Comparison of ENCODE assay signal across 8 cellular contexts in genomic region chr3:32239638-32240550, GRCh38. TPM values are rescaled to one million over a fixed set of nuclear protein-coding genes. Genes with fewer than 3 reads are reported as not detected.
DNase-seq lines count a peak whose midpoint lies in the region; ATAC-seq and TF ChIP-seq lines count a peak whose summit lies in the region.

No MANE protein-coding gene starts in this region.

- peak overlapping the region; percentile 97 for H3K4me3 Mint-ChIP-seq in Caco-2 (ENCODE audit: unreplicated experiment)
- no peak overlapping the region for H3K4me3 Mint-ChIP-seq in HFFc6

- H3K4me3 ChIP-seq in Caco-2 (ENCODE audit: low read depth, low read length) (peak overlapping the region; percentile 87), Panc1 (ENCODE audit: low read depth in 2 of 2, low read length in 2 of 2) (peak overlapping the region; percentile 73 to 75)

- H3K36me3 Mint-ChIP-seq in Caco-2 (ENCODE audit: insufficient read depth, unreplicated experiment) (peaks cover 24% of the 10 kb centered on the region), HFFc6 (ENCODE audit: low read depth) (peaks cover 13% of the 10 kb centered on the region; the same call in 1 of the 2 replicates)

- no peaks in the 10 kb centered on the region for H3K27me3 Mint-ChIP-seq in Caco-2 (ENCODE audit: insufficient read depth, unreplicated experiment)
- peaks cover 64% of the 10 kb centered on the region for H3K27me3 Mint-ChIP-seq in HFFc6 (ENCODE audit: insufficient read depth)

- H3K9me3 ChIP-seq in Caco-2, result peaks cover 7% of the 10 kb centered on the region
- H3K9me3 ChIP-seq in Panc1 (ENCODE audit: control insufficient read depth, insufficient read depth, low read depth, low read length), result peaks cover 4% of the 10 kb centered on the region; the same call in 1 of the 2 replicates

- H3K9me3 Mint-ChIP-seq in Caco-2 (ENCODE audit: unreplicated experiment), result peaks cover 10% of the 10 kb centered on the region
- peaks cover 10% of the 10 kb centered on the region for H3K9me3 Mint-ChIP-seq in HFFc6

- no peaks in the 10 kb centered on the region for H3K36me3 ChIP-seq in Caco-2 (ENCODE audit: control insufficient read depth, insufficient read depth, low read length)
- peaks cover 2% of the 10 kb centered on the region; the same call in 1 of the 2 replicates for H3K36me3 ChIP-seq in Panc1 (ENCODE audit: control insufficient read depth, insufficient read depth, low read length)

- peak overlapping the region; percentile 78 for H3K27ac ChIP-seq in Panc1 (ENCODE audit: low read length)

- POLR2A ChIA-PET in Caco-2 (lab: Charles Lee), result interaction anchor here (1.2 kb wide), 1 partner anchor 54 kb away, joined by 5 read pairs; no protein-coding TSS in a partner anchor
- POLR2A ChIA-PET in Panc1 (lab: Charles Lee), result interaction anchor here (0.5 kb wide), 2 partner anchors 10 to 12 kb away, joined by 3 read pairs; no protein-coding TSS in a partner anchor

- DNase-seq in Caco-2, result peak; percentile 67 to 70
- DNase-seq in HFFc6, result no peak
- DNase-seq in Panc1 (ENCODE audit: low read depth, low spot score), result no peak
- peak; percentile 50 for DNase-seq in activated naive CD4-positive, alpha-beta T cell treated with anti-CD3 and anti-CD28 coated beads, Interleukin-2, amount 50 U/mL, for 16 hours
- DNase-seq in iPS-NIHi11 (ENCODE audit: low spot score), result peak; percentile 50
- peak; percentile 39 to 51 for DNase-seq in stimulated activated CD4-positive, alpha-beta T cell treated with anti-CD3 and anti-CD28 coated beads, Interleukin-2, amount 100 ng/mL, for 24 hours
- no peak for DNase-seq in posterior vena cava (ENCODE audit: low spot score)
- no peak for DNase-seq in hypothalamus (lab: John Stamatoyannopoulos, UW)

- H3K4me1 ChIP-seq in Caco-2, result peaks cover 14% of the 10 kb centered on the region
- H3K4me1 ChIP-seq in Panc1 (ENCODE audit: control insufficient read depth, insufficient read depth, low read length), result peaks cover 4% of the 10 kb centered on the region

- intact Hi-C loops in Caco-2 (cut with micrococcal nuclease; ENCODE audit: unreplicated experiment), result loop anchor here (1.0 to 5.0 kb wide), 3 partner anchors 42 to 100 kb away; no protein-coding TSS in a partner anchor
- intact Hi-C loops in Panc1 (cut with micrococcal nuclease; ENCODE audit: unreplicated experiment), result no loop called here
- intact Hi-C loops in posterior vena cava (cut with DNase I), result loop anchor here in 1 of 2 donors (10.0 kb wide), 1 partner anchor 1655 kb away; no protein-coding TSS in a partner anchor

- H3K27ac Mint-ChIP-seq in Caco-2 (ENCODE audit: unreplicated experiment) (peak overlapping the region; percentile 75), HFFc6 (no peak overlapping the region)

- BruUV-seq in Caco-2 (replicated peaks; lab: Mats Ljungman, UMichigan) (no TSS peak), Panc1 (replicated peaks; lab: Mats Ljungman, UMichigan) (no TSS peak)

- peak; percentile 74 for ATAC-seq in Panc1

- no peaks in the 10 kb centered on the region for H3K27me3 ChIP-seq in Caco-2 (replicated peaks; ENCODE audit: control insufficient read depth, insufficient read depth, low read length)
- no peaks in the 10 kb centered on the region; the same call in 1 of the 2 replicates for H3K27me3 ChIP-seq in Panc1 (ENCODE audit: control insufficient read depth, insufficient read depth, low read length)

- peak; percentile 56 to 63 for TF ChIP-seq CTCF in Caco-2 (IDR thresholded peaks at IDR 0.05; ENCODE audit: insufficient read depth in 1 of 2, low read depth in 1 of 2, low read length in 1 of 2, severe bottlenecking in 1 of 2, unreplicated experiment in 1 of 2)
- TF ChIP-seq CTCF in HFFc6 (IDR thresholded peaks at IDR 0.05), result peak; percentile 42
- peak; percentile 74 for TF ChIP-seq CTCF in Panc1 (IDR thresholded peaks at IDR 0.05)

- in situ Hi-C loops in Panc1 (cut with HindIII; ENCODE audit: low pct_unique_long_range_greater_than_20kb, low sequenced_read_pairs), result no loop called here

- peaks cover 31% of the 10 kb centered on the region for H3K4me1 Mint-ChIP-seq in Caco-2 (ENCODE audit: low read depth, unreplicated experiment)
- peaks cover 6% of the 10 kb centered on the region; the same call in 1 of the 2 replicates for H3K4me1 Mint-ChIP-seq in HFFc6 (ENCODE audit: low read depth)

- CTCF ChIA-PET in Caco-2 (lab: Charles Lee) (interaction anchor here (0.7 to 2.6 kb wide), 10 partner anchors 14 to 99 kb away, joined by 3 to 15 read pairs (median 4); no protein-coding TSS in a partner anchor), Panc1 (lab: Charles Lee) (interaction anchor here (0.6 to 1.1 kb wide), 2 partner anchors 44 to 78 kb away, joined by 3 to 4 read pairs; no protein-coding TSS in a partner anchor)

RNA-seq across cellular contexts. Expression of gene CMTM8, which starts 1.4 kb away (rescaled TPM):
- total RNA-seq in Caco-2 (2022) (28.2 and 28.5 TPM in 2 replicates), Panc1 (2021; ENCODE audit: unreplicated experiment) (9.8 TPM), posterior vena cava (1 to 10 TPM; 2.8 to 3.2 TPM)
- total RNA-seq in HFFc6 (2021; fragmentation: NEBNext Ultra II Directional; extraction: Animal tissue kit (Norgen Biotek cat#: 25700)), result not detected
- 10.1 TPM for polyA plus RNA-seq in Panc1 (2012; ENCODE audit: insufficient read length)

Comparison
In these comparisons a context has a peak if more than half of its experiments do, and no peak if none do; other contexts are left out.
1. DNase-seq: peak in Caco-2 (2 of 2), activated naive CD4-positive, alpha-beta T cell treated with anti-CD3 and anti-CD28 coated beads, Interleukin-2, amount 50 U/mL, for 16 hours (single experiment), iPS-NIHi11 (single experiment) and stimulated activated CD4-positive, alpha-beta T cell treated with anti-CD3 and anti-CD28 coated beads, Interleukin-2, amount 100 ng/mL, for 24 hours (2 of 2); none in HFFc6 (single experiment), Panc1 (single experiment), posterior vena cava (single experiment) and hypothalamus (0 of 51).
2. Peak in every context shown above with its lines, with median percentiles within 50 percentile points of each other: CTCF ChIP-seq.